In the genomic region with DNA sequence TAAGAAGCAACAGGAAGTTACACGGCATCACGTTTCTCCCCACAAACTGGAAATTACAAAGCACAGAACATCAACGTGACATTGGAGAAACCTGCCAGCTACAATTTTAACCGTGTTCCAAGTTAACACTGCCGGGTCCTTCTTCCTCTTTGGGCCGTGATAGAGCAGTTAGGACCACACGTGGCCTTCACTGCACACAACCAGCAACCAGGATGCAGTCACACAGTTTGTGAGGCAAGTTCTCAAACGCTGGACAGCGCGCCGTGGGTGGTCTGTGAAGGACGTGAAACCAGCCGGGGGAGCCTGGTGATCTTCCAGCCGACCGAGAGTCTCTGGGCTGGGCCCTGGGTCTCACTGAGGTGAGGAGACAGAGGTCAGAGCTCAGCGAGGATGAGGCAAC, we compare ENCODE assay signal across 1 cellular context.
TF ChIP-seq lines count a peak whose summit lies in the region.

No MANE protein-coding gene starts in this region.

TF ChIP-seq in H1, 55 proteins besides CTCF, POLR2A, EP300 and RAD21:
- TF ChIP-seq FOSL1 (IDR thresholded peaks at IDR 0.05; ENCODE audit: insufficient read depth, low read depth, low read length) (no peak), RBBP5 (IDR thresholded peaks at IDR 0.05; ENCODE audit: borderline replicate concordance, low read depth, low read length) (no peak), CBX5 (IDR thresholded peaks at IDR 0.05; ENCODE audit: low read depth, low read length) (no peak), CBX8 (IDR thresholded peaks at IDR 0.05; ENCODE audit: borderline replicate concordance, low read depth, low read length) (no peak), CHD2 (IDR thresholded peaks at IDR 0.05; ENCODE audit: low read length) (no peak), SP1 (IDR thresholded peaks at IDR 0.05; ENCODE audit: low read depth, low read length) (no peak)
TF ChIP-seq in H1: peak in this region for 0.
